In the genomic region with DNA sequence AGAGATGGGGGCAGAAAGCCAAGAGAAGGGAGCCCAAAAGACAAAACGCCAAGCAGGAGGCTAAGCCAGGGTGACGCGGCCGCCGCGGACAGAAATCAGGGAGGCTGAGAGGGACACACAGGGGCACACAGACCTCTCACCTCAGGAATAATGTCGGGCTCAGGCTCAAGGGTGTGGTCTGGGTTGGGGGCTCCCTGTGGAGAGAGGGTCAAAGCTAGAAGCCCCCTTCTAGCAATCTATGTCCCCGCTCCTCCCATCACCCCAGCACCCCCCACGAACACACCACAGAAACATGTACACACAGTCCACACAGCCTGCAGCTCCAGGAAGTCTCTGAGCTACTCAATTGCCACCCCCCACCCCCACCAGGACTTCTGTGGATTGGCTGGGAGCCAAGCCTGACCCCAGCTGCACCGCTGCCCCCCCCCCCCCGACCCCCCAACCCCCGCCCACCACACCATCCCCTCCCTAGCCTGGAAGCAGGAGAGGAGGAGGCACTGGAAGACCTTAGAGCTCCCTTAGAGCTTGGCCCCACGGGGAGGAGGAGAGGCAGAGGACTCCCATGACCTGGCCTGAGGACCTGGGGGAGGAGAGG, we compare ENCODE assay signal across 9 cellular contexts. TPM values are rescaled to one million over a fixed set of nuclear protein-coding genes. Genes with fewer than 3 reads are reported as not detected.
DNase-seq lines count a peak whose midpoint lies in the region; ATAC-seq lines count a peak whose summit lies in the region.
"Had no signal": no experiment of that assay in that cellular context is flagged by ENCODE, and none has a peak within 500 bp of the region (broad histone marks: within the 10 kb centered on the region; RNA-seq: fewer than 3 reads in every experiment).

No MANE protein-coding gene starts in this region.

- peaks cover 27% of the 10 kb centered on the region for H3K36me3 Mint-ChIP-seq in T-helper 1 cell treated with Interleukin-12 subunit alpha and Interleukin-12 subunit beta and Interleukin-4 antibody, amounts not matched to agents 30 μg/mL and 1 μg/mL, for 36 hours (ENCODE audit: low read depth)
- peaks cover 4% of the 10 kb centered on the region for H3K36me3 Mint-ChIP-seq in activated T-helper 1 cell treated with anti-CD3 and anti-CD28 coated beads, Interleukin-12 subunit alpha, Interleukin-12 subunit beta, Interleukin-2, Interleukin-4 antibody, amounts not matched to agents 30 ng/mL and 10 ng/mL and 1 ng/mL, durations not matched to agents 14 hours and 24 hours and 36 hours (ENCODE audit: low read depth)

- peak overlapping the region; percentile 76 for H3K4me3 Mint-ChIP-seq in T-helper 1 cell treated with Interleukin-12 subunit alpha and Interleukin-12 subunit beta and Interleukin-4 antibody, amounts not matched to agents 30 μg/mL and 1 μg/mL, for 36 hours
- peak overlapping the region; percentile 81 for H3K4me3 Mint-ChIP-seq in activated T-helper 1 cell treated with anti-CD3 and anti-CD28 coated beads, Interleukin-12 subunit alpha, Interleukin-12 subunit beta, Interleukin-2, Interleukin-4 antibody, amounts not matched to agents 30 ng/mL and 10 ng/mL and 1 ng/mL, durations not matched to agents 14 hours and 24 hours and 36 hours
- peak overlapping the region; percentile 84 to 89 for H3K4me3 Mint-ChIP-seq in stimulated activated naive CD8-positive, alpha-beta T cell treated with anti-CD3 and anti-CD28 coated beads, Interleukin-15, amount 100 ng/mL, for 72 hours

- H3K4me1 Mint-ChIP-seq in T-helper 1 cell treated with Interleukin-12 subunit alpha and Interleukin-12 subunit beta and Interleukin-4 antibody, amounts not matched to agents 30 μg/mL and 1 μg/mL, for 36 hours (ENCODE audit: low read depth), result peaks cover 66% of the 10 kb centered on the region
- H3K4me1 Mint-ChIP-seq in activated T-helper 1 cell treated with anti-CD3 and anti-CD28 coated beads, Interleukin-12 subunit alpha, Interleukin-12 subunit beta, Interleukin-2, Interleukin-4 antibody, amounts not matched to agents 30 ng/mL and 10 ng/mL and 1 ng/mL, durations not matched to agents 14 hours and 24 hours and 36 hours (ENCODE audit: low read depth), result peaks cover 90% of the 10 kb centered on the region
- peaks cover 100% of the 10 kb centered on the region for H3K4me1 Mint-ChIP-seq in stimulated activated naive CD8-positive, alpha-beta T cell treated with anti-CD3 and anti-CD28 coated beads, Interleukin-15, amount 100 ng/mL, for 72 hours

- no peaks in the 10 kb centered on the region for H3K27me3 Mint-ChIP-seq in T-helper 1 cell treated with Interleukin-12 subunit alpha and Interleukin-12 subunit beta and Interleukin-4 antibody, amounts not matched to agents 30 μg/mL and 1 μg/mL, for 36 hours (ENCODE audit: low read depth)
- no peaks in the 10 kb centered on the region for H3K27me3 Mint-ChIP-seq in activated T-helper 1 cell treated with anti-CD3 and anti-CD28 coated beads, Interleukin-12 subunit alpha, Interleukin-12 subunit beta, Interleukin-2, Interleukin-4 antibody, amounts not matched to agents 30 ng/mL and 10 ng/mL and 1 ng/mL, durations not matched to agents 14 hours and 24 hours and 36 hours (ENCODE audit: insufficient read depth)
- H3K27me3 Mint-ChIP-seq in stimulated activated naive CD8-positive, alpha-beta T cell treated with anti-CD3 and anti-CD28 coated beads, Interleukin-15, amount 100 ng/mL, for 72 hours, result no peaks in the 10 kb centered on the region

- H3K27ac Mint-ChIP-seq in T-helper 1 cell treated with Interleukin-12 subunit alpha and Interleukin-12 subunit beta and Interleukin-4 antibody, amounts not matched to agents 30 μg/mL and 1 μg/mL, for 36 hours, result peak overlapping the region; percentile 85
- peak overlapping the region; percentile 95 for H3K27ac Mint-ChIP-seq in activated T-helper 1 cell treated with anti-CD3 and anti-CD28 coated beads, Interleukin-12 subunit alpha, Interleukin-12 subunit beta, Interleukin-2, Interleukin-4 antibody, amounts not matched to agents 30 ng/mL and 10 ng/mL and 1 ng/mL, durations not matched to agents 14 hours and 24 hours and 36 hours
- peak overlapping the region; percentile 96 to 97 for H3K27ac Mint-ChIP-seq in stimulated activated naive CD8-positive, alpha-beta T cell treated with anti-CD3 and anti-CD28 coated beads, Interleukin-15, amount 100 ng/mL, for 72 hours

- DNase-seq in T-helper 1 cell, result no peak
- no peak for DNase-seq in activated T-helper 1 cell treated with anti-CD3 and anti-CD28 coated beads, Interleukin-12 subunit alpha, Interleukin-12 subunit beta, Interleukin-2, Interleukin-4 antibody, amounts not matched to agents 30 ng/mL and 10 ng/mL and 1 ng/mL, durations not matched to agents 14 hours and 24 hours and 36 hours (ENCODE audit: low spot score)
- DNase-seq in stimulated activated naive CD8-positive, alpha-beta T cell treated with anti-CD3 and anti-CD28 coated beads, Interleukin-15, amount 100 ng/mL, for 72 hours, result peak in 1 of 2 donors; percentile 23
- DNase-seq in nucleus accumbens (lab: John Stamatoyannopoulos, UW), result no peak
- DNase-seq in iPS-NIHi7 (ENCODE audit: extremely low spot score), result no peak
- DNase-seq in GM19238 (ENCODE audit: insufficient read length, low spot score), result no peak

- H3K9me3 Mint-ChIP-seq in T-helper 1 cell treated with Interleukin-12 subunit alpha and Interleukin-12 subunit beta and Interleukin-4 antibody, amounts not matched to agents 30 μg/mL and 1 μg/mL, for 36 hours, result no peaks in the 10 kb centered on the region
- no peaks in the 10 kb centered on the region for H3K9me3 Mint-ChIP-seq in activated T-helper 1 cell treated with anti-CD3 and anti-CD28 coated beads, Interleukin-12 subunit alpha, Interleukin-12 subunit beta, Interleukin-2, Interleukin-4 antibody, amounts not matched to agents 30 ng/mL and 10 ng/mL and 1 ng/mL, durations not matched to agents 14 hours and 24 hours and 36 hours
- no peaks in the 10 kb centered on the region for H3K9me3 Mint-ChIP-seq in stimulated activated naive CD8-positive, alpha-beta T cell treated with anti-CD3 and anti-CD28 coated beads, Interleukin-15, amount 100 ng/mL, for 72 hours

- intact Hi-C loops in activated T-helper 1 cell treated with anti-CD3 and anti-CD28 coated beads, Interleukin-12 subunit alpha, Interleukin-12 subunit beta, Interleukin-2, Interleukin-4 antibody, amounts not matched to agents 30 ng/mL and 10 ng/mL and 1 ng/mL, durations not matched to agents 14 hours and 24 hours and 36 hours (cut with micrococcal nuclease), result no loop called here

- peak overlapping the region; percentile 2 for H3K4me3 ChIP-seq in iPS-11a (ENCODE audit: low read depth, low read length)

- no peak for ATAC-seq in stimulated activated naive CD8-positive, alpha-beta T cell treated with anti-CD3 and anti-CD28 coated beads, Interleukin-15, amount 100 ng/mL, for 72 hours

RNA-seq across cellular contexts. Expression of gene BCL9L, which starts 6.9 kb away (rescaled TPM):
- total RNA-seq in activated T-helper 1 cell treated with anti-CD3 and anti-CD28 coated beads, Interleukin-12 subunit alpha, Interleukin-12 subunit beta, Interleukin-2, Interleukin-4 antibody, amounts not matched to agents 30 ng/mL and 10 ng/mL and 1 ng/mL, durations not matched to agents 14 hours and 24 hours and 36 hours, result 27.3 and 32.4 TPM in 2 replicates

RNA-seq across cellular contexts. Expression of gene CXCR5, which starts 35.1 kb away (rescaled TPM):
- 5.1 and 5.5 TPM in 2 replicates for total RNA-seq in activated T-helper 1 cell treated with anti-CD3 and anti-CD28 coated beads, Interleukin-12 subunit alpha, Interleukin-12 subunit beta, Interleukin-2, Interleukin-4 antibody, amounts not matched to agents 30 ng/mL and 10 ng/mL and 1 ng/mL, durations not matched to agents 14 hours and 24 hours and 36 hours

RNA-seq across cellular contexts. Expression of gene UPK2, which starts 37.3 kb away (rescaled TPM):
- total RNA-seq in activated T-helper 1 cell treated with anti-CD3 and anti-CD28 coated beads, Interleukin-12 subunit alpha, Interleukin-12 subunit beta, Interleukin-2, Interleukin-4 antibody, amounts not matched to agents 30 ng/mL and 10 ng/mL and 1 ng/mL, durations not matched to agents 14 hours and 24 hours and 36 hours, result not detected in 2 replicates
- total RNA-seq: subcutaneous adipose tissue had no signal

RNA-seq across cellular contexts. Expression of gene FOXR1, which starts 52.8 kb away (rescaled TPM):
- total RNA-seq in activated T-helper 1 cell treated with anti-CD3 and anti-CD28 coated beads, Interleukin-12 subunit alpha, Interleukin-12 subunit beta, Interleukin-2, Interleukin-4 antibody, amounts not matched to agents 30 ng/mL and 10 ng/mL and 1 ng/mL, durations not matched to agents 14 hours and 24 hours and 36 hours, result not detected in 2 replicates
- total RNA-seq: subcutaneous adipose tissue had no signal
